Comparison of ENCODE assay signal across 17 cellular contexts in the genomic region with DNA sequence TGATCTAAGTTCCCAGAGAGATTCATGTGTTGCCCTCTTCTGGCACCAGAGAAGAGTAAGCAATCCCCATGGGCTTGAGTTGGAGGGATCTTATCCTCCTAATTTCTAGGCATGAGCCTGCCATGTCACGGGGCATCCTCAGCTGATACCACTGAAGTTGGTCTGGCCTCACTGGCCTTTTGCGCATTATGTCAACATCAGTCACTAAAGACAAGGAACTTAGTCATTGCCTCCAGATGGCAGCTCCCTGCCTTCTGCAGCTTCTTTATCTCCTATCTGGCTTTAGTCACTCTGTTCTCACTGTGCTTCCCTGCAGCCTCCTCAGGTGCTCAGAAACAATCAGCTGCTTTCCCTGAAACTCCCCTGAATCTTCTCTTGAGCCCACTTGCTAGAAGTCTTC.
DNase-seq lines count a peak whose midpoint lies in the region; ATAC-seq and TF ChIP-seq lines count a peak whose summit lies in the region.
"Had no signal": no experiment of that assay in that cellular context is flagged by ENCODE, and none has a peak within 500 bp of the region (broad histone marks: within the 10 kb centered on the region; RNA-seq: fewer than 3 reads in every experiment).

No MANE protein-coding gene starts in this region.

- no peak overlapping the region for H2AK9ac ChIP-seq in IMR-90 (replicated peaks; ENCODE audit: low read depth, low read length, poor library complexity)

- in situ Hi-C loops in IMR-90 (cut with MboI; ENCODE audit: low sequenced_read_pairs) (no loop called here), SK-MEL-5 (cut with HindIII; ENCODE audit: low pct_unique_long_range_greater_than_20kb, low sequenced_read_pairs) (no loop called here)

- intact Hi-C loops in IMR-90 (cut with micrococcal nuclease) = no loop called here

- DNase-seq in Daoy (ENCODE audit: low read depth) (peak; percentile 23), IMR-90 (peak; percentile 1), SK-MEL-5 (ENCODE audit: low read depth, low spot score) (peak; percentile 45), foreskin keratinocyte (peak in 1 of 2 donors; percentile 22), omental fat pad (ENCODE audit: low spot score) (no peak), HFFc6 (no peak)
- DNase-seq in activated T-cell treated with anti-CD3 and anti-CD28 coated beads, Interleukin-2, amount 50 U/mL, for 1 hour = no peak
- DNase-seq: C1 segment of cervical spinal cord, H7, NCI-H1436, NCI-H2029, NCI-H2171, NCI-H510A treated with DMSO at 0.1 percent for 48 hours, SHP77 treated with DMSO at 0.1 percent for 48 hours had no signal

- no peak for TF ChIP-seq RAD21 in IMR-90 (IDR thresholded peaks at IDR 0.05; ENCODE audit: low read length)

- H3K9ac ChIP-seq in IMR-90 (ENCODE audit: low read depth, low read length) = no peak overlapping the region

- no peak overlapping the region for H2BK20ac ChIP-seq in IMR-90 (ENCODE audit: low read depth, low read length)

- H4K91ac ChIP-seq in IMR-90 (ENCODE audit: insufficient read depth, low read depth, low read length) = no peak overlapping the region

- peaks cover 10% of the 10 kb centered on the region for H3K9me3 Mint-ChIP-seq in HFFc6

- H3K4me2 ChIP-seq in IMR-90 (ENCODE audit: low read depth, low read length) = no peak overlapping the region
- H3K4me2 ChIP-seq: A549 had no signal

- H3K4me3 ChIP-seq in IMR-90 (ENCODE audit: insufficient read depth, low read depth, low read length) = no peak overlapping the region
- H3K4me3 ChIP-seq: A549 had no signal

- H3K4me1 ChIP-seq in IMR-90 (ENCODE audit: control insufficient read depth, insufficient read depth, low read length) = no peaks in the 10 kb centered on the region
- peaks cover 17% of the 10 kb centered on the region for H3K4me1 ChIP-seq in foreskin keratinocyte
- H3K4me1 ChIP-seq: A549 had no signal

- no peaks in the 10 kb centered on the region for H3K4me1 Mint-ChIP-seq in HFFc6 (ENCODE audit: low read depth)

- H3K4ac ChIP-seq in IMR-90 (ENCODE audit: low read depth, low read length) = no peak overlapping the region

- no peak overlapping the region for H3K14ac ChIP-seq in IMR-90 (replicated peaks; ENCODE audit: low read depth, low read length)

- CTCF ChIA-PET in IMR-90 (lab: Yijun Ruan, JAX) = no interaction called here

- H3K27me3 Mint-ChIP-seq in HFFc6 (ENCODE audit: insufficient read depth) = peaks cover 26% of the 10 kb centered on the region

- ATAC-seq in IMR-90 (ENCODE audit: low read depth) = no peak
- peak; percentile 35 for ATAC-seq in foreskin keratinocyte
- no peak for ATAC-seq in omental fat pad (ENCODE audit: low FRiP score)
- ATAC-seq in GM21390 (IDR thresholded peaks at IDR 0.05; ENCODE audit: unreplicated experiment) = no peak
- ATAC-seq: A549, Panc1 had no signal

- TF ChIP-seq CTCF in IMR-90 (conservative IDR thresholded peaks at IDR 0.05; ENCODE audit: low read depth, low read length) = no peak
- TF ChIP-seq CTCF in foreskin keratinocyte (conservative IDR thresholded peaks at IDR 0.05) = peak; percentile 21
- TF ChIP-seq CTCF in omental fat pad (IDR thresholded peaks at IDR 0.05) = no peak
- no peak for TF ChIP-seq CTCF in HFFc6 (IDR thresholded peaks at IDR 0.05)

- no peak overlapping the region for H3K4me3 Mint-ChIP-seq in HFFc6

- H3K36me3 ChIP-seq in IMR-90 (ENCODE audit: control insufficient read depth, insufficient read depth, low read length) = no peaks in the 10 kb centered on the region

- H3K27ac Mint-ChIP-seq in HFFc6 = no peak overlapping the region

- H4K8ac ChIP-seq in IMR-90 (ENCODE audit: low read depth in 2 of 2, low read length in 2 of 2) = no peak overlapping the region

- H4K5ac ChIP-seq in IMR-90 (ENCODE audit: low read depth, low read length) = no peak overlapping the region

- dilution Hi-C loops in IMR-90 (cut with HindIII; ENCODE audit: low sequenced_read_pairs, unreplicated experiment) = no loop called here

- H3K9me1 ChIP-seq in IMR-90 (ENCODE audit: insufficient read depth, low read length) = no peaks in the 10 kb centered on the region

- H2BK15ac ChIP-seq in IMR-90 (ENCODE audit: low read depth, low read length) = no peak overlapping the region

- H3K27ac ChIP-seq in IMR-90 (ENCODE audit: insufficient read depth, low read length) (no peak overlapping the region), foreskin keratinocyte (no peak overlapping the region)
- H3K27ac ChIP-seq: A549 had no signal

- POLR2A ChIA-PET in IMR-90 (lab: Charles Lee; ENCODE audit: unreplicated experiment) = no interaction called here

- no peaks in the 10 kb centered on the region for H3K79me1 ChIP-seq in IMR-90 (ENCODE audit: low read depth in 1 of 2, low read length in 2 of 2)

- no peak for TF ChIP-seq POLR2A in IMR-90 (IDR thresholded peaks at IDR 0.05; ENCODE audit: low read depth, low read length)

- H3K23ac ChIP-seq in IMR-90 (ENCODE audit: low read depth, low read length) = no peak overlapping the region

- 86% methylated on average over 2 of the region's 2 CpGs; no CpG with 5 or more reads in 1 of the 2 experiments for WGBS in IMR-90 (ENCODE audit: extremely low coverage in 2 of 2, insufficient read length in 1 of 2), 2 experiments

- peaks cover 3% of the 10 kb centered on the region; the same call in 1 of the 2 replicates for H3K9me3 ChIP-seq in IMR-90 (ENCODE audit: control insufficient read depth, insufficient read depth, low read length)

- no peak overlapping the region for H3K18ac ChIP-seq in IMR-90 (ENCODE audit: low read depth, low read length)

- H3K27me3 ChIP-seq in IMR-90 (ENCODE audit: control insufficient read depth, insufficient read depth, low read length) (peaks cover 20% of the 10 kb centered on the region), foreskin keratinocyte (no peaks in the 10 kb centered on the region)

- no peak overlapping the region for H2BK5ac ChIP-seq in IMR-90 (ENCODE audit: low read depth, low read length, poor library complexity, severe bottlenecking)

- no peaks in the 10 kb centered on the region for H4K20me1 ChIP-seq in IMR-90 (ENCODE audit: insufficient read depth, low read length)

- no peaks in the 10 kb centered on the region; the same call in 1 of the 2 replicates for H3K36me3 Mint-ChIP-seq in HFFc6 (ENCODE audit: low read depth)

- H3K56ac ChIP-seq in IMR-90 (ENCODE audit: extremely low read depth, insufficient read depth, low read length) = no peak overlapping the region

- H2AK5ac ChIP-seq in IMR-90 (ENCODE audit: low read depth, low read length) = no peak overlapping the region

- H2BK120ac ChIP-seq in IMR-90 (ENCODE audit: low read depth, low read length) = no peak overlapping the region

- H2AFZ ChIP-seq in IMR-90 (replicated peaks; ENCODE audit: low read length, poor library complexity) = no peak overlapping the region

- BruUV-seq in IMR-90 (replicated peaks; lab: Mats Ljungman, UMichigan) = no TSS peak

TF ChIP-seq in IMR-90, 13 proteins besides CTCF, POLR2A, EP300 and RAD21:
- TF ChIP-seq FOS (IDR thresholded peaks at IDR 0.05; ENCODE audit: low read depth, low read length) = no peak
- no peak for TF ChIP-seq RFX5 (IDR thresholded peaks at IDR 0.05; ENCODE audit: low read depth, low read length)
- TF ChIP-seq BHLHE40 (IDR thresholded peaks at IDR 0.05; ENCODE audit: low read depth, low read length) = no peak
- TF ChIP-seq MAZ (IDR thresholded peaks at IDR 0.05; ENCODE audit: borderline replicate concordance, low read depth, low read length) = no peak
- TF ChIP-seq CEBPB (IDR thresholded peaks at IDR 0.05; ENCODE audit: low read depth, low read length) = no peak
- no peak for TF ChIP-seq MAFK (IDR thresholded peaks at IDR 0.05; ENCODE audit: low read depth, low read length)
- TF ChIP-seq NFE2L2 (IDR thresholded peaks at IDR 0.05; ENCODE audit: low read depth, low read length) = no peak

Comparison
In these comparisons a context has a peak if more than half of its experiments do, and no peak if none do; other contexts are left out.
1. DNase-seq: peak in Daoy (single experiment), IMR-90 (single experiment) and SK-MEL-5 (single experiment); none in omental fat pad (single experiment), HFFc6 (single experiment) and activated T-cell treated with anti-CD3 and anti-CD28 coated beads, Interleukin-2, amount 50 U/mL, for 1 hour (single experiment).